3 cellular contexts compared by ENCODE assay signal in the genomic region with DNA sequence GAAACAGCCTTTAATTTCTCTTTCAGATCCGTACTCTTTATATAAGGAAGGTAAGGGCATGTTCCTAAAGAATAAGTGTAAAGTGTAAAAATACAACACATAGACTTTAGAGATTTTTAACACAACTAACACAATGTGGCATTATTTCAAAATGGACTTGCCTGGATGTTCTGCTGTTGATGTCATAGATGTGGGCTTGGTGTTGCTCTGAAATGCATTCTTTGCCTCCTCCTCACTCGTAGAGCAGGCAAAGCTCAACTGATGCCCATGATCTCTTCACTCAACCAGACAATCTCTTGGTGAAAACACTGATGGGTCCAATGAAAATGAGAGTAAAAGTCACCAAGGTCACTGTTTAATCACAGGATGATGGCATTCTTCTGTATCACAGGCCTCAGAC.
"Had no signal": no experiment of that assay in that cellular context is flagged by ENCODE, and none has a peak within 500 bp of the region (broad histone marks: within the 10 kb centered on the region; RNA-seq: fewer than 3 reads in every experiment).

No MANE protein-coding gene starts in this region.

- ATAC-seq: GM12878 had no signal

- DNase-seq: GDM1, GF-D8 had no signal

- H3K4me3 ChIP-seq: GM12878 had no signal
